In genomic region chr6:100503043-100503442, GRCh38 we compare ENCODE assay signal across 32 cellular contexts. TPM values are rescaled to one million over a fixed set of nuclear protein-coding genes. Genes with fewer than 3 reads are reported as not detected.
"Had no signal": no experiment of that assay in that cellular context is flagged by ENCODE, and none has a peak within 500 bp of the region (broad histone marks: within the 10 kb centered on the region; RNA-seq: fewer than 3 reads in every experiment).

No MANE protein-coding gene starts in this region.

- H3K27ac ChIP-seq: adrenal gland, cardiac muscle cell, VCaP had no signal

- H3K27me3 ChIP-seq: adrenal gland, ascending aorta, cardiac muscle cell had no signal

- DNase-seq: activated B cell treated with CpG ODN at 0.5 μM for 24 hours; activated CD4-positive, alpha-beta memory T cell treated with anti-CD3 and anti-CD28 coated beads for 36 hours; activated CD4-positive, alpha-beta T cell treated with anti-CD3 and anti-CD28 coated beads for 4 hours; activated CD4-positive, alpha-beta T cell treated with anti-CD3 and anti-CD28 coated beads, Interleukin-2, amount 10 ng/mL, durations not matched to agents 24 days and 14 days; activated CD4-positive, alpha-beta T cell treated with anti-CD3 and anti-CD28 coated beads, Interleukin-2, amount 50 U/mL, for 1 hour; activated CD4-positive, alpha-beta T cell treated with anti-CD3 and anti-CD28 coated beads, Interleukin-2, amount 50 U/mL, for 4 hours; activated CD4-positive, CD25-positive, alpha-beta regulatory T cell treated with anti-CD3 and anti-CD28 coated beads, Interleukin-2, amount 50 U/mL, for 72 hours; activated CD8-positive, alpha-beta memory T cell treated with anti-CD3 and anti-CD28 coated beads, Interleukin-2, amount 50 U/mL, for 4 hours; activated CD8-positive, alpha-beta T cell treated with anti-CD3 and anti-CD28 coated beads for 36 hours; activated effector memory CD4-positive, alpha-beta T cell treated with anti-CD3 and anti-CD28 coated beads, Interleukin-2, amount 50 U/mL, for 16 hours; activated gamma-delta T cell treated with Interleukin-2 at 50 U/mL for 16 hours; activated naive CD4-positive, alpha-beta T cell; activated naive CD4-positive, alpha-beta T cell treated with anti-CD3 and anti-CD28 coated beads for 36 hours; activated naive CD4-positive, alpha-beta T cell treated with anti-CD3 and anti-CD28 coated beads, Interleukin-2, amount 50 U/mL, for 16 hours; activated naive CD8-positive, alpha-beta T cell treated with anti-CD3 and anti-CD28 coated beads for 36 hours; activated T-cell treated with anti-CD3 and anti-CD28 coated beads for 4 hours; activated T-cell treated with anti-CD3 and anti-CD28 coated beads, Interleukin-2, amount 50 U/mL, for 1 hour; activated T-cell treated with anti-CD3 and anti-CD28 coated beads, Interleukin-2, amount 50 U/mL, for 4 hours; activated T-cell treated with anti-CD3 and anti-CD28 coated beads, Interleukin-2, amount 50 U/mL, for 72 hours; adrenal gland; amniotic stem cell; caudate nucleus; cerebellar nuclear complex; T-helper 2 cell; T-helper 9 cell had no signal

- H3K36me3 ChIP-seq: adrenal gland, cardiac muscle cell had no signal

- H3K4me1 ChIP-seq: adrenal gland had no signal

- ATAC-seq: activated CD8-positive, alpha-beta T cell treated with anti-CD3 and anti-CD28 coated beads for 36 hours; activated naive CD4-positive, alpha-beta T cell treated with anti-CD3 and anti-CD28 coated beads, Interleukin-2, amount 50 U/mL, for 72 hours; activated T-cell treated with anti-CD3 and anti-CD28 coated beads, Interleukin-2, amount 50 U/mL, for 4 hours; activated T-cell treated with anti-CD3 and anti-CD28 coated beads, Interleukin-2, amount 50 U/mL, for 72 hours; activated T-helper 17 cell treated with anti-CD3 and anti-CD28 coated beads, Interleukin-2, amount 50 U/mL, for 72 hours had no signal

- H3K4me3 ChIP-seq: adrenal gland, ascending aorta, cardiac muscle cell had no signal

- H3K9me3 ChIP-seq: adrenal gland had no signal

RNA-seq across cellular contexts. Expression of gene SIM1, which starts 38.3 kb away (rescaled TPM):
- total RNA-seq: activated B cell treated with CpG ODN at 0.5 μM for 24 hours; activated CD4-positive, alpha-beta memory T cell treated with anti-CD3 and anti-CD28 coated beads for 36 hours; activated CD4-positive, alpha-beta T cell treated with anti-CD3 and anti-CD28 coated beads, Interleukin-2, amount 10 ng/mL, durations not matched to agents 24 days and 14 days; activated CD8-positive, alpha-beta memory T cell treated with anti-CD3 and anti-CD28 coated beads for 36 hours; activated CD8-positive, alpha-beta T cell treated with anti-CD3 and anti-CD28 coated beads for 36 hours; activated naive CD4-positive, alpha-beta T cell treated with anti-CD3 and anti-CD28 coated beads for 36 hours; activated naive CD4-positive, alpha-beta T cell treated with anti-CD3 and anti-CD28 coated beads, Interleukin-2, amount 50 U/mL, for 72 hours; activated naive CD8-positive, alpha-beta T cell treated with anti-CD3 and anti-CD28 coated beads for 36 hours; activated T-cell treated with anti-CD3 and anti-CD28 coated beads, Interleukin-2, amount 50 U/mL, for 4 hours; activated T-helper 17 cell treated with anti-CD3 and anti-CD28 coated beads, Interleukin-2, amount 50 U/mL, for 72 hours; adrenal gland; ascending aorta; bronchial epithelial cell; cardiac muscle cell had no signal
- polyA plus RNA-seq: adrenal gland, cardiac muscle cell had no signal
